ENCODE assay signal across 38 cellular contexts in the genomic region with DNA sequence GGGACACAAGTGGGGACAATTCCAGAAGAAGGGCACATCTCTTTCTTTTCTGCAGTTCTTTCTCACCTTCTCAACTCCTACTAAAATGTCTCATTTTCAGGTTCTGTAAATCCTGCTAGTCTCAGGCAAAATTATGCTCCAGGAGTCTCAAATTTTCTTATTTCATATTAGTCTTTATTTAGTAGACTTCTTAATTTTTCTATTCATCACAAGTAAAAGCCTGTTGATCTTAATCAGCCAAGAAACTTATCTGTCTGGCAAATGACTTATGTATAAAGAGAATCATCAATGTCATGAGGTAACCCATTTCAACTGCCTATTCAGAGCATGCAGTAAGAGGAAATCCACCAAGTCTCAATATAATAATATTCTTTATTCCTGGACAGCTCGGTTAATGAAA. TPM values are rescaled to one million over a fixed set of nuclear protein-coding genes. Genes with fewer than 3 reads are reported as not detected.
"Had no signal": no experiment of that assay in that cellular context is flagged by ENCODE, and none has a peak within 500 bp of the region (broad histone marks: within the 10 kb centered on the region; RNA-seq: fewer than 3 reads in every experiment).

TSS of gene MS4A2 (plus strand) at position 301 of the 400 bp plus-strand sequence. CDS start 102 bp downstream, outside the sequence.

- H3K36me3 Mint-ChIP-seq: activated CD4-positive, alpha-beta memory T cell treated with anti-CD3 and anti-CD28 coated beads for 36 hours; activated naive CD4-positive, alpha-beta T cell treated with anti-CD3 and anti-CD28 coated beads, Interleukin-2, amount 50 U/mL, for 72 hours; activated naive CD8-positive, alpha-beta T cell treated with anti-CD3 and anti-CD28 coated beads for 36 hours had no signal

- H3K27me3 ChIP-seq: adrenal gland, body of pancreas, brain microvascular endothelial cell, breast epithelium had no signal

- H3K9me3 Mint-ChIP-seq: activated B cell treated with CpG ODN at 0.5 μM for 24 hours; activated CD4-positive, alpha-beta memory T cell treated with anti-CD3 and anti-CD28 coated beads for 36 hours; activated CD4-positive, alpha-beta T cell treated with anti-CD3 and anti-CD28 coated beads, Interleukin-2, amount 10 ng/mL, durations not matched to agents 24 days and 14 days; activated CD8-positive, alpha-beta T cell treated with anti-CD3 and anti-CD28 coated beads for 36 hours; activated naive CD4-positive, alpha-beta T cell treated with anti-CD3 and anti-CD28 coated beads for 36 hours; activated naive CD4-positive, alpha-beta T cell treated with anti-CD3 and anti-CD28 coated beads, Interleukin-2, amount 50 U/mL, for 72 hours; activated naive CD8-positive, alpha-beta T cell treated with anti-CD3 and anti-CD28 coated beads for 36 hours; activated T-cell treated with anti-CD3 and anti-CD28 coated beads, Interleukin-2, amount 50 U/mL, for 4 hours; activated T-cell treated with anti-CD3 and anti-CD28 coated beads, Interleukin-2, amount 50 U/mL, for 72 hours; activated T-helper 1 cell treated with anti-CD3 and anti-CD28 coated beads, Interleukin-12 subunit alpha, Interleukin-12 subunit beta, Interleukin-2, Interleukin-4 antibody, amounts not matched to agents 30 ng/mL and 10 ng/mL and 1 ng/mL, durations not matched to agents 14 hours and 24 hours and 36 hours; activated T-helper 17 cell treated with anti-CD3 and anti-CD28 coated beads, Interleukin-2, amount 50 U/mL, for 72 hours; T-helper 1 cell treated with Interleukin-12 subunit alpha and Interleukin-12 subunit beta and Interleukin-4 antibody, amounts not matched to agents 30 μg/mL and 1 μg/mL, for 36 hours; T-helper 2 cell treated with Interferon-gamma antibody and Interleukin-4, amounts not matched to agents 5 μg/mL and 100 μg/mL, for 36 hours had no signal

- H3K4me1 Mint-ChIP-seq: activated B cell treated with CpG ODN at 0.5 μM for 24 hours; activated CD4-positive, alpha-beta T cell treated with anti-CD3 and anti-CD28 coated beads, Interleukin-2, amount 10 ng/mL, durations not matched to agents 24 days and 14 days; activated naive CD8-positive, alpha-beta T cell treated with anti-CD3 and anti-CD28 coated beads for 36 hours; activated T-helper 17 cell treated with anti-CD3 and anti-CD28 coated beads, Interleukin-2, amount 50 U/mL, for 72 hours had no signal

- DNase-seq: activated B cell treated with CpG ODN at 0.5 μM for 24 hours; activated CD4-positive, alpha-beta memory T cell treated with anti-CD3 and anti-CD28 coated beads for 36 hours; activated CD4-positive, alpha-beta T cell treated with anti-CD3 and anti-CD28 coated beads for 4 hours; activated CD4-positive, alpha-beta T cell treated with anti-CD3 and anti-CD28 coated beads, Interleukin-2, amount 10 ng/mL, durations not matched to agents 24 days and 14 days; activated CD4-positive, alpha-beta T cell treated with anti-CD3 and anti-CD28 coated beads, Interleukin-2, amount 50 U/mL, for 1 hour; activated CD4-positive, alpha-beta T cell treated with anti-CD3 and anti-CD28 coated beads, Interleukin-2, amount 50 U/mL, for 4 hours; activated CD4-positive, CD25-positive, alpha-beta regulatory T cell treated with anti-CD3 and anti-CD28 coated beads, Interleukin-2, amount 50 U/mL, for 72 hours; activated CD8-positive, alpha-beta memory T cell treated with anti-CD3 and anti-CD28 coated beads, Interleukin-2, amount 50 U/mL, for 4 hours; activated CD8-positive, alpha-beta T cell treated with anti-CD3 and anti-CD28 coated beads for 36 hours; activated effector memory CD4-positive, alpha-beta T cell treated with anti-CD3 and anti-CD28 coated beads, Interleukin-2, amount 50 U/mL, for 16 hours; activated gamma-delta T cell treated with Interleukin-2 at 50 U/mL for 16 hours; activated naive CD4-positive, alpha-beta T cell; activated naive CD4-positive, alpha-beta T cell treated with anti-CD3 and anti-CD28 coated beads for 36 hours; activated naive CD4-positive, alpha-beta T cell treated with anti-CD3 and anti-CD28 coated beads, Interleukin-2, amount 50 U/mL, for 16 hours; activated naive CD8-positive, alpha-beta T cell treated with anti-CD3 and anti-CD28 coated beads for 36 hours; activated T-cell treated with anti-CD3 and anti-CD28 coated beads for 4 hours; activated T-cell treated with anti-CD3 and anti-CD28 coated beads, Interleukin-2, amount 50 U/mL, for 1 hour; activated T-cell treated with anti-CD3 and anti-CD28 coated beads, Interleukin-2, amount 50 U/mL, for 4 hours; activated T-cell treated with anti-CD3 and anti-CD28 coated beads, Interleukin-2, amount 50 U/mL, for 72 hours; adrenal gland; amniotic stem cell; aorta; body of pancreas; brain microvascular endothelial cell; central memory CD4-positive, alpha-beta T cell; SW 1271; T-helper 1 cell; T-helper 2 cell; T-helper 9 cell had no signal

- H3K4me1 ChIP-seq: adrenal gland, breast epithelium had no signal

- H3K4me3 ChIP-seq: adrenal gland, body of pancreas, breast epithelium had no signal

- H3K9me3 ChIP-seq: adrenal gland, body of pancreas, breast epithelium had no signal

- H3K27ac Mint-ChIP-seq: activated B cell treated with CpG ODN at 0.5 μM for 24 hours; activated CD4-positive, alpha-beta memory T cell treated with anti-CD3 and anti-CD28 coated beads for 36 hours; activated CD4-positive, alpha-beta T cell treated with anti-CD3 and anti-CD28 coated beads, Interleukin-2, amount 10 ng/mL, durations not matched to agents 24 days and 14 days; activated CD8-positive, alpha-beta T cell treated with anti-CD3 and anti-CD28 coated beads for 36 hours; activated naive CD4-positive, alpha-beta T cell treated with anti-CD3 and anti-CD28 coated beads for 36 hours; activated naive CD4-positive, alpha-beta T cell treated with anti-CD3 and anti-CD28 coated beads, Interleukin-2, amount 50 U/mL, for 72 hours; activated naive CD8-positive, alpha-beta T cell treated with anti-CD3 and anti-CD28 coated beads for 36 hours; activated T-cell treated with anti-CD3 and anti-CD28 coated beads, Interleukin-2, amount 50 U/mL, for 72 hours; activated T-helper 1 cell treated with anti-CD3 and anti-CD28 coated beads, Interleukin-12 subunit alpha, Interleukin-12 subunit beta, Interleukin-2, Interleukin-4 antibody, amounts not matched to agents 30 ng/mL and 10 ng/mL and 1 ng/mL, durations not matched to agents 14 hours and 24 hours and 36 hours; activated T-helper 17 cell treated with anti-CD3 and anti-CD28 coated beads, Interleukin-2, amount 50 U/mL, for 72 hours; T-helper 1 cell treated with Interleukin-12 subunit alpha and Interleukin-12 subunit beta and Interleukin-4 antibody, amounts not matched to agents 30 μg/mL and 1 μg/mL, for 36 hours; T-helper 2 cell treated with Interferon-gamma antibody and Interleukin-4, amounts not matched to agents 5 μg/mL and 100 μg/mL, for 36 hours had no signal

- H3K36me3 ChIP-seq: adrenal gland, brain microvascular endothelial cell, breast epithelium had no signal

- ATAC-seq: activated CD8-positive, alpha-beta T cell treated with anti-CD3 and anti-CD28 coated beads for 36 hours; activated naive CD4-positive, alpha-beta T cell treated with anti-CD3 and anti-CD28 coated beads, Interleukin-2, amount 50 U/mL, for 72 hours; activated T-cell treated with anti-CD3 and anti-CD28 coated beads, Interleukin-2, amount 50 U/mL, for 4 hours; activated T-cell treated with anti-CD3 and anti-CD28 coated beads, Interleukin-2, amount 50 U/mL, for 72 hours; activated T-helper 17 cell treated with anti-CD3 and anti-CD28 coated beads, Interleukin-2, amount 50 U/mL, for 72 hours; body of pancreas had no signal

- H3K4me3 Mint-ChIP-seq: activated B cell treated with CpG ODN at 0.5 μM for 24 hours; activated CD4-positive, alpha-beta memory T cell treated with anti-CD3 and anti-CD28 coated beads for 36 hours; activated CD4-positive, alpha-beta T cell treated with anti-CD3 and anti-CD28 coated beads, Interleukin-2, amount 10 ng/mL, durations not matched to agents 24 days and 14 days; activated CD8-positive, alpha-beta T cell treated with anti-CD3 and anti-CD28 coated beads for 36 hours; activated naive CD4-positive, alpha-beta T cell treated with anti-CD3 and anti-CD28 coated beads for 36 hours; activated naive CD8-positive, alpha-beta T cell treated with anti-CD3 and anti-CD28 coated beads for 36 hours; activated T-cell treated with anti-CD3 and anti-CD28 coated beads, Interleukin-2, amount 50 U/mL, for 4 hours; activated T-cell treated with anti-CD3 and anti-CD28 coated beads, Interleukin-2, amount 50 U/mL, for 72 hours; activated T-helper 1 cell treated with anti-CD3 and anti-CD28 coated beads, Interleukin-12 subunit alpha, Interleukin-12 subunit beta, Interleukin-2, Interleukin-4 antibody, amounts not matched to agents 30 ng/mL and 10 ng/mL and 1 ng/mL, durations not matched to agents 14 hours and 24 hours and 36 hours; activated T-helper 17 cell treated with anti-CD3 and anti-CD28 coated beads, Interleukin-2, amount 50 U/mL, for 72 hours; T-helper 1 cell treated with Interleukin-12 subunit alpha and Interleukin-12 subunit beta and Interleukin-4 antibody, amounts not matched to agents 30 μg/mL and 1 μg/mL, for 36 hours; T-helper 2 cell treated with Interferon-gamma antibody and Interleukin-4, amounts not matched to agents 5 μg/mL and 100 μg/mL, for 36 hours had no signal

- H3K27ac ChIP-seq: adrenal gland, body of pancreas, brain microvascular endothelial cell, breast epithelium, VCaP had no signal

RNA-seq across cellular contexts. Expression of gene MS4A2, which starts in this region (rescaled TPM):
- total RNA-seq: activated B cell treated with CpG ODN at 0.5 μM for 24 hours; activated CD4-positive, alpha-beta memory T cell treated with anti-CD3 and anti-CD28 coated beads for 36 hours; activated CD4-positive, alpha-beta T cell treated with anti-CD3 and anti-CD28 coated beads, Interleukin-2, amount 10 ng/mL, durations not matched to agents 24 days and 14 days; activated CD8-positive, alpha-beta memory T cell treated with anti-CD3 and anti-CD28 coated beads for 36 hours; activated CD8-positive, alpha-beta T cell treated with anti-CD3 and anti-CD28 coated beads for 36 hours; activated naive CD4-positive, alpha-beta T cell treated with anti-CD3 and anti-CD28 coated beads for 36 hours; activated naive CD4-positive, alpha-beta T cell treated with anti-CD3 and anti-CD28 coated beads, Interleukin-2, amount 50 U/mL, for 72 hours; activated naive CD8-positive, alpha-beta T cell treated with anti-CD3 and anti-CD28 coated beads for 36 hours; activated T-cell treated with anti-CD3 and anti-CD28 coated beads, Interleukin-2, amount 50 U/mL, for 4 hours; activated T-cell treated with anti-CD3 and anti-CD28 coated beads, Interleukin-2, amount 50 U/mL, for 72 hours; activated T-helper 1 cell treated with anti-CD3 and anti-CD28 coated beads, Interleukin-12 subunit alpha, Interleukin-12 subunit beta, Interleukin-2, Interleukin-4 antibody, amounts not matched to agents 30 ng/mL and 10 ng/mL and 1 ng/mL, durations not matched to agents 14 hours and 24 hours and 36 hours; activated T-helper 17 cell treated with anti-CD3 and anti-CD28 coated beads, Interleukin-2, amount 50 U/mL, for 72 hours; astrocyte had no signal
